In the genomic region with DNA sequence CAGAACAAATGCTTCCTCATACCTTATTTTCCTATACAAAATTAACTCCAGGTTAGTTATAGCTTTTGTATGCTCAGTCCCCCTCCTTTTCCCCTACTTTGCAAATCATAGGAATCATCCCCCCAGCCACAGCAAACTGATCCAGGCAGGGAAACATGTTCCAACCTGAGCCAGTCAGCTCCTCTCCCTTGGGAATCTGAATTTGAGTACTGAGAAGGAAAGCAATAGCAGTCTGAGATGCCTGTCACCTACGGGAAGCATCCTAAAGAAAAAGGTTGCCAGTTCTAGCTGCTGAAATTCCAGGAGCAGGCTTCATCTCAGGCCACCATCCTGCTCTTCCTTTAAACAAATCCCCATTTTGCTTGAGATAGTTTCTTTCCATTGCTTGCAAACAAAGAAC, we compare ENCODE assay signal across 8 cellular contexts. TPM values are rescaled to one million over a fixed set of nuclear protein-coding genes. Genes with fewer than 3 reads are reported as not detected.
DNase-seq lines count a peak whose midpoint lies in the region; ATAC-seq and TF ChIP-seq lines count a peak whose summit lies in the region.
"Had no signal": no experiment of that assay in that cellular context is flagged by ENCODE, and none has a peak within 500 bp of the region (broad histone marks: within the 10 kb centered on the region; RNA-seq: fewer than 3 reads in every experiment).

No MANE protein-coding gene starts in this region.

- no peaks in the 10 kb centered on the region for H3K27me3 ChIP-seq in stomach smooth muscle (ENCODE audit: control insufficient read depth in 1 of 2, insufficient read depth in 2 of 2, low read length in 2 of 2)

- H3K27ac Mint-ChIP-seq in activated CD8-positive, alpha-beta T cell treated with anti-CD3 and anti-CD28 coated beads for 36 hours, result no peak overlapping the region

- H3K27me3 Mint-ChIP-seq in activated CD8-positive, alpha-beta T cell treated with anti-CD3 and anti-CD28 coated beads for 36 hours, result no peaks in the 10 kb centered on the region

- H3K36me3 ChIP-seq in HEK293 (ENCODE audit: control insufficient read depth in 2 of 2, insufficient read depth in 1 of 2, low read length in 2 of 2), result peaks cover 0 to 13% of the 10 kb centered on the region in 2 experiments; a peak in 2 of 3 replicates
- no peaks in the 10 kb centered on the region for H3K36me3 ChIP-seq in stomach smooth muscle (ENCODE audit: control insufficient read depth in 2 of 2, insufficient read depth in 2 of 2, low read length in 2 of 2)

- peaks cover 41% of the 10 kb centered on the region for H3K36me3 Mint-ChIP-seq in activated CD8-positive, alpha-beta T cell treated with anti-CD3 and anti-CD28 coated beads for 36 hours (ENCODE audit: low read depth)

- H3K4me3 ChIP-seq in HEK293 (ENCODE audit: low read depth, low read length) (no peak overlapping the region), stomach smooth muscle (ENCODE audit: low read length in 2 of 2) (peak overlapping the region in 1 of 2 donors; percentile 8)

- DNase-seq in iPS-NIHi11 (ENCODE audit: low spot score) (peak; percentile 17), NCI-H128 (lab: John Stamatoyannopoulos, UW; ENCODE audit: unreplicated experiment) (no peak), NCI-H510A treated with DMSO at 0.1 percent for 48 hours (lab: John Stamatoyannopoulos, UW) (no peak)
- no peak for DNase-seq in activated CD8-positive, alpha-beta T cell treated with anti-CD3 and anti-CD28 coated beads for 36 hours
- DNase-seq: effector memory CD4-positive, alpha-beta T cell had no signal

- H3K9ac ChIP-seq in stomach smooth muscle (ENCODE audit: low read length in 2 of 2), result peak overlapping the region in 1 of 2 donors; percentile 35

- H3K4me1 ChIP-seq in HEK293 (ENCODE audit: control insufficient read depth, insufficient read depth, low read length) (peaks cover 45% of the 10 kb centered on the region), stomach smooth muscle (ENCODE audit: control insufficient read depth, insufficient read depth, low read length) (peaks cover 12% of the 10 kb centered on the region)

- peaks cover 64% of the 10 kb centered on the region for H3K4me1 Mint-ChIP-seq in activated CD8-positive, alpha-beta T cell treated with anti-CD3 and anti-CD28 coated beads for 36 hours (ENCODE audit: low read depth)

- POLR2A ChIA-PET in HEK293 (lab: Yijun Ruan, JAX), result no interaction called here
- POLR2A ChIA-PET in activated CD8-positive, alpha-beta T cell treated with anti-CD3 and anti-CD28 coated beads for 36 hours (lab: Charles Lee), result no interaction called here

- no peak for ATAC-seq in activated CD8-positive, alpha-beta T cell treated with anti-CD3 and anti-CD28 coated beads for 36 hours

- H3K9me3 Mint-ChIP-seq in activated CD8-positive, alpha-beta T cell treated with anti-CD3 and anti-CD28 coated beads for 36 hours, result no peaks in the 10 kb centered on the region

- no peak for TF ChIP-seq CTCF in HEK293 (tag by site-specific recombination; IDR thresholded peaks at IDR 0.05)
- no peak for TF ChIP-seq CTCF in activated CD8-positive, alpha-beta T cell treated with anti-CD3 and anti-CD28 coated beads for 36 hours (IDR thresholded peaks at IDR 0.05)

- intact Hi-C loops in activated CD8-positive, alpha-beta T cell treated with anti-CD3 and anti-CD28 coated beads for 36 hours (cut with micrococcal nuclease), result no loop called here

- H3K9me3 ChIP-seq in HEK293 (ENCODE audit: control insufficient read depth, insufficient read depth, low read depth, low read length) (no peaks in the 10 kb centered on the region), stomach smooth muscle (ENCODE audit: control insufficient read depth in 2 of 2, low read length in 2 of 2) (no peaks in the 10 kb centered on the region)

- H3K27ac ChIP-seq in HEK293 (ENCODE audit: extremely low read depth, low read depth, low read length), result no peak overlapping the region
- peak overlapping the region; percentile 84 for H3K27ac ChIP-seq in angular gyrus (ENCODE audit: low read depth, low read length)
- peak overlapping the region; percentile 53 for H3K27ac ChIP-seq in stomach smooth muscle (ENCODE audit: low read length)

- CTCF ChIA-PET in HEK293 (lab: Yijun Ruan, JAX), result interaction anchor here (0.8 kb wide), 1 partner anchor 26 kb away, joined by 4 read pairs; no protein-coding TSS in a partner anchor
- CTCF ChIA-PET in activated CD8-positive, alpha-beta T cell treated with anti-CD3 and anti-CD28 coated beads for 36 hours (lab: Charles Lee), result no interaction called here

- H3K4me3 Mint-ChIP-seq in activated CD8-positive, alpha-beta T cell treated with anti-CD3 and anti-CD28 coated beads for 36 hours, result no peak overlapping the region

TF ChIP-seq in HEK293, 187 proteins besides CTCF, POLR2A, EP300 and RAD21:
- TF ChIP-seq ZBTB20 (tag by site-specific recombination; IDR thresholded peaks at IDR 0.05) (peak; percentile 70), ZNF280C (tag by site-specific recombination; IDR thresholded peaks at IDR 0.05) (no peak), ZNF280D (tag by site-specific recombination; IDR thresholded peaks at IDR 0.05) (no peak), ZNF391 (tag by site-specific recombination; IDR thresholded peaks at IDR 0.05; ENCODE audit: borderline replicate concordance, low read depth) (no peak), ZNF513 (tag by site-specific recombination; IDR thresholded peaks at IDR 0.05) (no peak), KLF17 (tag by site-specific recombination; IDR thresholded peaks at IDR 0.05) (no peak), MZF1 (tag by site-specific recombination; IDR thresholded peaks at IDR 0.05; ENCODE audit: borderline replicate concordance) (peak; percentile 83; the same call in 1 of the 2 replicates)

RNA-seq across cellular contexts. Expression of gene ADSS2, which starts 6.9 kb away (rescaled TPM):
- total RNA-seq in activated CD8-positive, alpha-beta T cell treated with anti-CD3 and anti-CD28 coated beads for 36 hours, result 10 to 100 TPM; 50.2 to 56.0 TPM

RNA-seq across cellular contexts. Expression of gene CATSPERE, which starts 16.2 kb away (rescaled TPM):
- total RNA-seq in activated CD8-positive, alpha-beta T cell treated with anti-CD3 and anti-CD28 coated beads for 36 hours, result under 1 TPM; 0.20 to 0.58 TPM
